In the genomic region with DNA sequence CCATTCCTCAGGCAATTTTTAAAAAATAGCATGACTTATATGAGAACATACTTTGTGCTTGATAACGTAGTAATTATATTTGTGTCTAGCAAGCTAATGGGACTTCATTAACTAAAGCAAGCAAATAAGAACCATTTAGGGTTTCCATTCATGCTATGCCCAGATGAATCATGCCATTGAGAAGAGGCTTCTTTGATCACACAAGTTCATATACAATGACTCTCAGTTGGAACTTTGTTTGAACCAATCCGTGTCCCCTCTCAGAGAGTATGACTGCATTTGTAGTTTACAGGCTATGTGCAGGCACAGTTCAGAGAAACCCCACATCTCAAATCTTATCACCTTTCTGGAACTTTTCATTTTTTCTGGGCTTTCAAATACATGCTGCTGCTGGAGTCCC, we compare ENCODE assay signal across 24 cellular contexts.
"Had no signal": no experiment of that assay in that cellular context is flagged by ENCODE, and none has a peak within 500 bp of the region (broad histone marks: within the 10 kb centered on the region; RNA-seq: fewer than 3 reads in every experiment).

No MANE protein-coding gene starts in this region.

- H3K4me1 Mint-ChIP-seq: naive B cell had no signal

- H3K27ac Mint-ChIP-seq: mesothelial cell of epicardium had no signal

- H3K9me3 ChIP-seq: esophagus muscularis mucosa, gastrocnemius medialis, heart right ventricle, left lung, lower lobe of right lung, mucosa of descending colon had no signal

- H3K4me3 ChIP-seq: coronary artery, dorsolateral prefrontal cortex, esophagus muscularis mucosa, gastrocnemius medialis, heart right ventricle, left lung, lower lobe of right lung, mucosa of descending colon had no signal

- H3K4me1 ChIP-seq: foreskin keratinocyte, heart right ventricle, left lung, lower lobe of right lung had no signal

- FAIRE-seq: colon, endothelial cell of umbilical vein, islet of Langerhans, kidney had no signal

- H3K36me3 ChIP-seq: gastrocnemius medialis, heart right ventricle, left lung, lower lobe of right lung had no signal

- DNase-seq: dermis blood vessel endothelial cell; dorsolateral prefrontal cortex; effector CD4-positive, alpha-beta T cell; effector memory CD4-positive, alpha-beta T cell; foreskin keratinocyte; gastrocnemius medialis; glutamatergic neuron; head of caudate nucleus; heart right ventricle; hippocampal formation; kidney; left cardiac atrium; left lung; left ventricle myocardium superior; lower lobe of right lung; mesenchymal stem cell; mucosa of descending colon; naive B cell had no signal

- H3K27ac ChIP-seq: coronary artery, dorsolateral prefrontal cortex, esophagus muscularis mucosa, foreskin keratinocyte, gastrocnemius medialis, heart right ventricle, left lung, lower lobe of right lung had no signal

- ATAC-seq: foreskin keratinocyte, gastrocnemius medialis, heart right ventricle, left cardiac atrium, left lung, left ventricle myocardium superior, lower lobe of right lung, mucosa of descending colon had no signal

- H3K36me3 Mint-ChIP-seq: mesothelial cell of epicardium, naive B cell had no signal

- H3K9me3 Mint-ChIP-seq: mesothelial cell of epicardium, naive B cell had no signal

- H3K27me3 ChIP-seq: esophagus muscularis mucosa, gastrocnemius medialis, left lung had no signal

- H3K4me3 Mint-ChIP-seq: mesothelial cell of epicardium, naive B cell had no signal
